11 cellular contexts compared by ENCODE assay signal in genomic region chr9:134436356-134436717, GRCh38.
DNase-seq lines count a peak whose midpoint lies in the region; ATAC-seq and TF ChIP-seq lines count a peak whose summit lies in the region.
"Had no signal": no experiment of that assay in that cellular context is flagged by ENCODE, and none has a peak within 500 bp of the region (broad histone marks: within the 10 kb centered on the region; RNA-seq: fewer than 3 reads in every experiment).

No MANE protein-coding gene starts in this region.

- ATAC-seq in HG02884 (IDR thresholded peaks at IDR 0.05; ENCODE audit: unreplicated experiment), result no peak

- H3K36me3 Mint-ChIP-seq in mesothelial cell of epicardium, result no peaks in the 10 kb centered on the region
- H3K36me3 Mint-ChIP-seq in activated CD4-positive, alpha-beta memory T cell treated with anti-CD3 and anti-CD28 coated beads for 36 hours, result peaks cover 3% of the 10 kb centered on the region
- H3K36me3 Mint-ChIP-seq: activated naive CD8-positive, alpha-beta T cell treated with anti-CD3 and anti-CD28 coated beads for 36 hours had no signal

- DNase-seq in SJSA1 (ENCODE audit: low read depth in 1 of 2, low spot score in 2 of 2) (no peak), cerebellar cortex (ENCODE audit: low spot score) (peak; percentile 42), mesothelial cell of epicardium (ENCODE audit: low spot score in 2 of 2, unreplicated experiment in 2 of 2) (no peak), suprapubic skin (ENCODE audit: low spot score in 2 of 2) (no peak), COLO668 (lab: John Stamatoyannopoulos, UW; ENCODE audit: unreplicated experiment) (no peak), RPMI8226 (no peak)
- DNase-seq in activated CD4-positive, alpha-beta memory T cell treated with anti-CD3 and anti-CD28 coated beads for 36 hours, result no peak
- DNase-seq: activated naive CD8-positive, alpha-beta T cell treated with anti-CD3 and anti-CD28 coated beads for 36 hours; NCI-H1105 had no signal

- intact Hi-C loops in activated CD4-positive, alpha-beta memory T cell treated with anti-CD3 and anti-CD28 coated beads for 36 hours (cut with micrococcal nuclease), result no loop called here

- H3K4me3 Mint-ChIP-seq in mesothelial cell of epicardium, result no peak overlapping the region
- H3K4me3 Mint-ChIP-seq in activated CD4-positive, alpha-beta memory T cell treated with anti-CD3 and anti-CD28 coated beads for 36 hours, result no peak overlapping the region
- H3K4me3 Mint-ChIP-seq: activated naive CD8-positive, alpha-beta T cell treated with anti-CD3 and anti-CD28 coated beads for 36 hours; CD14-positive monocyte had no signal

- WGBS in suprapubic skin, result 29% methylated on average over 9 of the region's 12 CpGs

- H3K4me3 ChIP-seq in SJSA1, result no peak overlapping the region
- no peak overlapping the region for H3K4me3 ChIP-seq in suprapubic skin

- POLR2A ChIA-PET in activated CD4-positive, alpha-beta memory T cell treated with anti-CD3 and anti-CD28 coated beads for 36 hours (lab: Charles Lee), result no interaction called here

- H3K9me3 Mint-ChIP-seq in mesothelial cell of epicardium, result no peaks in the 10 kb centered on the region
- no peaks in the 10 kb centered on the region for H3K9me3 Mint-ChIP-seq in activated CD4-positive, alpha-beta memory T cell treated with anti-CD3 and anti-CD28 coated beads for 36 hours
- H3K9me3 Mint-ChIP-seq: activated naive CD8-positive, alpha-beta T cell treated with anti-CD3 and anti-CD28 coated beads for 36 hours; CD14-positive monocyte had no signal

- H3K9me3 ChIP-seq in SJSA1 (replicated peaks) (no peaks in the 10 kb centered on the region), suprapubic skin (no peaks in the 10 kb centered on the region)

- H3K27ac ChIP-seq in SJSA1 (peak overlapping the region; percentile 79), suprapubic skin (peak overlapping the region; percentile 81)

- TF ChIP-seq CTCF in mesothelial cell of epicardium (IDR thresholded peaks at IDR 0.05; ENCODE audit: unreplicated experiment), result no peak
- no peak for TF ChIP-seq CTCF in suprapubic skin (IDR thresholded peaks at IDR 0.05)

- no peak for TF ChIP-seq EP300 in suprapubic skin (IDR thresholded peaks at IDR 0.05)

- no peaks in the 10 kb centered on the region for H3K27me3 Mint-ChIP-seq in mesothelial cell of epicardium (ENCODE audit: low read depth)
- H3K27me3 Mint-ChIP-seq in activated CD4-positive, alpha-beta memory T cell treated with anti-CD3 and anti-CD28 coated beads for 36 hours, result peaks cover 4% of the 10 kb centered on the region

- CTCF ChIA-PET in activated CD4-positive, alpha-beta memory T cell treated with anti-CD3 and anti-CD28 coated beads for 36 hours (lab: Charles Lee), result interaction anchor here (1.2 kb wide), 1 partner anchor 265 kb away, joined by 7 read pairs; no protein-coding TSS in a partner anchor

- H3K4me1 ChIP-seq in SJSA1 (replicated peaks) (peaks cover 67% of the 10 kb centered on the region), suprapubic skin (peaks cover 80% of the 10 kb centered on the region)

- peak overlapping the region; percentile 30 for H3K27ac Mint-ChIP-seq in mesothelial cell of epicardium
- no peak overlapping the region for H3K27ac Mint-ChIP-seq in activated CD4-positive, alpha-beta memory T cell treated with anti-CD3 and anti-CD28 coated beads for 36 hours
- H3K27ac Mint-ChIP-seq: activated naive CD8-positive, alpha-beta T cell treated with anti-CD3 and anti-CD28 coated beads for 36 hours had no signal

- peaks cover 59% of the 10 kb centered on the region for H3K4me1 Mint-ChIP-seq in mesothelial cell of epicardium
- no peaks in the 10 kb centered on the region for H3K4me1 Mint-ChIP-seq in activated CD4-positive, alpha-beta memory T cell treated with anti-CD3 and anti-CD28 coated beads for 36 hours (ENCODE audit: low read depth)
- H3K4me1 Mint-ChIP-seq: activated naive CD8-positive, alpha-beta T cell treated with anti-CD3 and anti-CD28 coated beads for 36 hours had no signal

- no peak for TF ChIP-seq POLR2A in suprapubic skin (IDR thresholded peaks at IDR 0.05)

- H3K27me3 ChIP-seq in SJSA1 (replicated peaks), result no peaks in the 10 kb centered on the region
- no peaks in the 10 kb centered on the region for H3K27me3 ChIP-seq in suprapubic skin

- H3K36me3 ChIP-seq in SJSA1 (peaks cover 33% of the 10 kb centered on the region), suprapubic skin (peaks cover 18% of the 10 kb centered on the region)
